8 cellular contexts compared by ENCODE assay signal in the genomic region with DNA sequence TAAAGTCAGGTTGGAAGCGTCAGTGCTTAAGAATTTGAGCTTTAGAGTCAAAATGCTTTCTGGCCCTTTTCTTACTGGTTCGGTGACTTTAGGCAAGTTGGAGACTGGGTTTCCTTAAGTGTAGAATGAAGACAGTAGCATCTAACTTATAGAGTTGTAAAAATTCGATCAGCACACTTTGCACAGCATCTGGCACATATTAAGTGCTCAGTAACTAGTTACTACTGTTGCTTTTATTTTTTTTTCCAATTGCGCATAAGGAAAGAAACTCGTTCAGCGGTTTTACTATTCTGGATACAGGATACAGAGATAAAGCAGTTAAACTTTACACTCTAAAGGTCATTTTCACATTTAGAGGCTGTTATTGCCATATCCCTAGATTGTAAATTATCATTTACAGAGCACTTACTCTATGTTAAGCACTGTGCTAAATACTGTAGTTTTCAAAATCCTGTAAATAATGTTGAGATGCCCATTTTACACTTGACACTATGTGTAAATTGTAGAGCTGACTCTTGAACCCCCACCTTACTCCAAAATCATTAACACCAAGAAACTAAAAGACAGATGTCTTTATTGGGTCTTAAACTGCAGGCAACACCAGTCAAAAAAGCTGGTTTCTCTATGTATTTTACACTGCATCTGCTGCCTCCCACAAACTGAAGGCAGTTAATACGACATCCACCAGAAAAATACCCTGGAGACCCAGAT. TPM values are rescaled to one million over a fixed set of nuclear protein-coding genes. Genes with fewer than 3 reads are reported as not detected.
A peak's percentile ranks its signal among the peaks of the same experiment; 100 is the strongest.
DNase-seq lines count a peak whose midpoint lies in the region; ATAC-seq, FAIRE-seq and TF ChIP-seq lines count a peak whose summit lies in the region.

No MANE protein-coding gene starts in this region.

- no peak for ATAC-seq in pancreas
- ATAC-seq in HG03025 (IDR thresholded peaks at IDR 0.05; ENCODE audit: low FRiP score, unreplicated experiment) = no peak
- ATAC-seq in HG02571 (IDR thresholded peaks at IDR 0.05; ENCODE audit: unreplicated experiment) = no peak
- no peak for ATAC-seq in GM21447 (IDR thresholded peaks at IDR 0.05; ENCODE audit: unreplicated experiment)

- H3K27me3 ChIP-seq in DOHH2 (ENCODE audit: control insufficient read depth, low read length) (no peaks in the 10 kb centered on the region), pancreas (no peaks in the 10 kb centered on the region)

- peaks cover 43% of the 10 kb centered on the region for H3K79me2 ChIP-seq in DOHH2 (ENCODE audit: control insufficient read depth, low read length)

- peak overlapping the region; percentile 84 for H3K4me2 ChIP-seq in DOHH2 (ENCODE audit: low read length)

- H3K36me3 ChIP-seq in DOHH2 (ENCODE audit: control insufficient read depth, low read length) (peaks cover 68% of the 10 kb centered on the region), pancreas (peaks cover 9 to 35% (median 17%) of the 10 kb centered on the region in 3 donors)

- peak overlapping the region; percentile 97 for H3K4me3 ChIP-seq in DOHH2 (ENCODE audit: low read length)
- H3K4me3 ChIP-seq in epithelial cell of esophagus (ENCODE audit: low read length) = peak overlapping the region; percentile 93
- peak overlapping the region; percentile 69 to 93 (median 90) for H3K4me3 ChIP-seq in pancreas

- 8 to 9% methylated on average over 7 of the region's 7 CpGs for WGBS in pancreas, 2 donors

- TF ChIP-seq CTCF in DOHH2 (IDR thresholded peaks at IDR 0.05; ENCODE audit: low read depth, low read length, poor library complexity, severe bottlenecking) (no peak), epithelial cell of esophagus (IDR thresholded peaks at IDR 0.05; ENCODE audit: insufficient read depth, low read depth, low read length, missing control alignments) (no peak), pancreas (IDR thresholded peaks at IDR 0.05) (no peak)

- peaks cover 51% of the 10 kb centered on the region for H3F3A ChIP-seq in DOHH2 (ENCODE audit: control insufficient read depth, insufficient read depth)

- FAIRE-seq in pancreas (lab: Jason Lieb, UNC) = no peak

- H3K9me3 ChIP-seq in DOHH2 (ENCODE audit: control insufficient read depth, insufficient read depth, low read length) = no peaks in the 10 kb centered on the region
- no peaks in the 10 kb centered on the region for H3K9me3 ChIP-seq in pancreas

- H3K9me2 ChIP-seq in DOHH2 (replicated peaks; ENCODE audit: control insufficient read depth, low read length) = no peaks in the 10 kb centered on the region

- H3K27ac ChIP-seq in DOHH2 (ENCODE audit: low read depth, low read length) (peak overlapping the region; percentile 83), pancreas (peak overlapping the region; percentile 75 to 82 (median 78))

- intact Hi-C loops in pancreas (cut with DNase I) = no loop called here

- peaks cover 29% of the 10 kb centered on the region for H3K4me1 ChIP-seq in DOHH2 (ENCODE audit: control insufficient read depth, low read length)
- peaks cover 0 to 15% (median 6%) of the 10 kb centered on the region in 3 donors for H3K4me1 ChIP-seq in pancreas

- DNase-seq in RKO (ENCODE audit: low spot score) = peak; percentile 61
- DNase-seq in epithelial cell of esophagus (ENCODE audit: low read depth) = no peak
- no peak for DNase-seq in pancreas
- DNase-seq in NCI-H345 (lab: John Stamatoyannopoulos, UW) = no peak

- H4K20me1 ChIP-seq in DOHH2 (ENCODE audit: control insufficient read depth, insufficient read depth, low read depth, low read length) = peaks cover 7% of the 10 kb centered on the region; the same call in 1 of the 2 replicates

RNA-seq across cellular contexts. Expression of a gene that starts 0.9 kb away (rescaled TPM):
- 10 to 100 TPM; 38.6 to 65.1 (median 62.0) TPM for total RNA-seq in pancreas
- polyA plus RNA-seq in pancreas = 100 to 1,000 TPM; 275 to 310 TPM

RNA-seq across cellular contexts. Expression of a gene that starts 0.9 kb away (rescaled TPM):
- total RNA-seq in pancreas = 10 to 100 TPM; 11.0 to 19.5 (median 12.8) TPM
- 10 to 100 TPM; 23.8 to 34.8 TPM for polyA plus RNA-seq in pancreas

RNA-seq across cellular contexts. Expression of a gene that starts 35.4 kb away (rescaled TPM):
- total RNA-seq in pancreas = 100 to 1,000 TPM in 1 of 6 donors, 10 to 100 TPM in 5; 59.7 to 100 (median 70.6) TPM
- 100 to 1,000 TPM; 131 to 138 TPM for polyA plus RNA-seq in pancreas

RNA-seq across cellular contexts. Expression of a gene that starts 35.4 kb away (rescaled TPM):
- total RNA-seq in pancreas = 10 to 100 TPM; 21.0 to 46.7 (median 28.3) TPM
- polyA plus RNA-seq in pancreas = 1 to 10 TPM; 6.2 to 9.7 TPM

RNA-seq across cellular contexts. Expression of a gene that starts 42.0 kb away (rescaled TPM):
- 100 to 1,000 TPM in 4 of 6 donors, 10 to 100 TPM in 2; 98.7 to 200 (median 127) TPM for total RNA-seq in pancreas
- 100 to 1,000 TPM; 255 to 426 TPM for polyA plus RNA-seq in pancreas
